28 cellular contexts compared by ENCODE assay signal in genomic region chrX:100350704-100351489, GRCh38. TPM values are rescaled to one million over a fixed set of nuclear protein-coding genes. Genes with fewer than 3 reads are reported as not detected.
"Had no signal": no experiment of that assay in that cellular context is flagged by ENCODE, and none has a peak within 500 bp of the region (broad histone marks: within the 10 kb centered on the region; RNA-seq: fewer than 3 reads in every experiment).

No MANE protein-coding gene starts in this region.

- ATAC-seq: activated CD8-positive, alpha-beta T cell treated with anti-CD3 and anti-CD28 coated beads, Interleukin-2, amount 10 ng/mL, durations not matched to agents 7 days and 5 days had no signal

- H3K27me3 ChIP-seq: ascending aorta, cardiac muscle cell had no signal

- H3K36me3 Mint-ChIP-seq: activated naive CD4-positive, alpha-beta T cell treated with anti-CD3 and anti-CD28 coated beads, Interleukin-2, amount 50 U/mL, for 24 hours; activated naive CD8-positive, alpha-beta T cell treated with anti-CD3 and anti-CD28 coated beads, Interleukin-2, amount 10 ng/mL, durations not matched to agents 7 days and 5 days had no signal

- H3K27ac Mint-ChIP-seq: activated CD4-positive, alpha-beta T cell treated with anti-CD3 and anti-CD28 coated beads, Interleukin-2, amount 10 ng/mL, durations not matched to agents 7 days and 5 days; activated CD8-positive, alpha-beta T cell treated with anti-CD3 and anti-CD28 coated beads, Interleukin-2, amount 10 ng/mL, durations not matched to agents 7 days and 5 days; activated naive CD4-positive, alpha-beta T cell treated with anti-CD3 and anti-CD28 coated beads, Interleukin-2, amount 50 U/mL, for 24 hours; activated naive CD8-positive, alpha-beta T cell treated with anti-CD3 and anti-CD28 coated beads, Interleukin-2, amount 10 ng/mL, durations not matched to agents 7 days and 5 days; activated T-cell treated with anti-CD3 and anti-CD28 coated beads, Interleukin-2, amount 50 U/mL, for 24 hours; activated T-helper 2 cell treated with anti-CD3 and anti-CD28 coated beads, Interferon-gamma antibody, Interleukin-2, Interleukin-4, amounts not matched to agents 10 μg/mL and 5 μg/mL and 100 μg/mL, durations not matched to agents 14 hours and 24 hours and 36 hours had no signal

- H3K9me3 Mint-ChIP-seq: activated CD4-positive, alpha-beta T cell treated with anti-CD3 and anti-CD28 coated beads, Interleukin-2, amount 10 ng/mL, durations not matched to agents 7 days and 5 days; activated naive CD4-positive, alpha-beta T cell treated with anti-CD3 and anti-CD28 coated beads, Interleukin-2, amount 50 U/mL, for 24 hours; activated naive CD8-positive, alpha-beta T cell treated with anti-CD3 and anti-CD28 coated beads, Interleukin-2, amount 10 ng/mL, durations not matched to agents 7 days and 5 days; activated T-cell treated with anti-CD3 and anti-CD28 coated beads, Interleukin-2, amount 50 U/mL, for 24 hours; activated T-helper 2 cell treated with anti-CD3 and anti-CD28 coated beads, Interferon-gamma antibody, Interleukin-2, Interleukin-4, amounts not matched to agents 10 μg/mL and 5 μg/mL and 100 μg/mL, durations not matched to agents 14 hours and 24 hours and 36 hours had no signal

- DNase-seq: activated CD4-positive, alpha-beta T cell treated with anti-CD3 and anti-CD28 coated beads, Interleukin-2, amount 10 ng/mL, durations not matched to agents 7 days and 5 days; activated CD4-positive, alpha-beta T cell treated with anti-CD3 and anti-CD28 coated beads, Interleukin-2, amount 50 U/mL, for 48 hours; activated CD8-positive, alpha-beta T cell treated with anti-CD3 and anti-CD28 coated beads, Interleukin-2, amount 10 ng/mL, durations not matched to agents 7 days and 5 days; activated gamma-delta T cell; activated naive CD4-positive, alpha-beta T cell treated with Interleukin-2 at 50 U/mL for 16 hours; activated naive CD8-positive, alpha-beta T cell treated with anti-CD3 and anti-CD28 coated beads, Interleukin-2, amount 10 ng/mL, durations not matched to agents 7 days and 5 days; activated T-cell treated with anti-CD3 and anti-CD28 coated beads, Interleukin-2, amount 50 U/mL, for 24 hours; amygdala; Karpas-422; NCI-H1105; NCI-H1417 treated with DMSO at 0.1 percent for 48 hours; NCI-H187 treated with DMSO at 0.1 percent for 48 hours; NCI-H2081; NCI-H345; NCI-H524 treated with DMSO at 0.1 percent for 48 hours; NCI-H748 treated with DMSO at 0.1 percent for 48 hours; OCI-M1; Right ventricle myocardium superior; SW 1271; T1000; WERI-Rb-1 had no signal

- H3K4me1 Mint-ChIP-seq: activated CD4-positive, alpha-beta T cell treated with anti-CD3 and anti-CD28 coated beads, Interleukin-2, amount 10 ng/mL, durations not matched to agents 7 days and 5 days; activated naive CD4-positive, alpha-beta T cell treated with anti-CD3 and anti-CD28 coated beads, Interleukin-2, amount 50 U/mL, for 24 hours; activated naive CD8-positive, alpha-beta T cell treated with anti-CD3 and anti-CD28 coated beads, Interleukin-2, amount 10 ng/mL, durations not matched to agents 7 days and 5 days; central memory CD8-positive, alpha-beta T cell had no signal

- H3K4me3 ChIP-seq: ascending aorta, cardiac muscle cell had no signal

- H3K9me3 ChIP-seq: ascending aorta had no signal

- H3K4me3 Mint-ChIP-seq: activated CD4-positive, alpha-beta T cell treated with anti-CD3 and anti-CD28 coated beads, Interleukin-2, amount 10 ng/mL, durations not matched to agents 7 days and 5 days; activated CD8-positive, alpha-beta T cell treated with anti-CD3 and anti-CD28 coated beads, Interleukin-2, amount 10 ng/mL, durations not matched to agents 7 days and 5 days; activated naive CD4-positive, alpha-beta T cell treated with anti-CD3 and anti-CD28 coated beads, Interleukin-2, amount 50 U/mL, for 24 hours; activated naive CD8-positive, alpha-beta T cell treated with anti-CD3 and anti-CD28 coated beads, Interleukin-2, amount 10 ng/mL, durations not matched to agents 7 days and 5 days; activated T-cell treated with anti-CD3 and anti-CD28 coated beads, Interleukin-2, amount 50 U/mL, for 24 hours; central memory CD8-positive, alpha-beta T cell had no signal

- H3K4me1 ChIP-seq: ascending aorta had no signal

- H3K27me3 Mint-ChIP-seq: activated CD4-positive, alpha-beta T cell treated with anti-CD3 and anti-CD28 coated beads, Interleukin-2, amount 10 ng/mL, durations not matched to agents 7 days and 5 days; activated naive CD4-positive, alpha-beta T cell treated with anti-CD3 and anti-CD28 coated beads, Interleukin-2, amount 50 U/mL, for 24 hours; activated naive CD8-positive, alpha-beta T cell treated with anti-CD3 and anti-CD28 coated beads, Interleukin-2, amount 10 ng/mL, durations not matched to agents 7 days and 5 days; central memory CD8-positive, alpha-beta T cell had no signal

- H3K36me3 ChIP-seq: ascending aorta, cardiac muscle cell, WERI-Rb-1 had no signal

- H3K27ac ChIP-seq: ascending aorta, cardiac muscle cell, WERI-Rb-1 had no signal

RNA-seq across cellular contexts. Expression of gene PCDH19, which starts 59.2 kb away (rescaled TPM):
- total RNA-seq: activated CD4-positive, alpha-beta T cell treated with anti-CD3 and anti-CD28 coated beads, Interleukin-2, amount 10 ng/mL, durations not matched to agents 7 days and 5 days; activated CD8-positive, alpha-beta T cell treated with anti-CD3 and anti-CD28 coated beads, Interleukin-2, amount 10 ng/mL, durations not matched to agents 7 days and 5 days; activated naive CD8-positive, alpha-beta T cell treated with anti-CD3 and anti-CD28 coated beads, Interleukin-2, amount 10 ng/mL, durations not matched to agents 7 days and 5 days; activated T-helper 2 cell treated with anti-CD3 and anti-CD28 coated beads, Interferon-gamma antibody, Interleukin-2, Interleukin-4, amounts not matched to agents 10 μg/mL and 5 μg/mL and 100 μg/mL, durations not matched to agents 14 hours and 24 hours and 36 hours; T-helper 1 cell treated with Interleukin-12 subunit alpha and Interleukin-12 subunit beta and Interleukin-4 antibody, amounts not matched to agents 30 ng/mL and 1 ng/mL, for 36 hours; T-helper 2 cell treated with Interferon-gamma antibody and Interleukin-4, amounts not matched to agents 100 ng/mL and 5 ng/mL, for 36 hours had no signal
